ENCODE assay signal across 11 cellular contexts in genomic region chr13:79491715-79492114, GRCh38. TPM values are rescaled to one million over a fixed set of nuclear protein-coding genes. Genes with fewer than 3 reads are reported as not detected.
DNase-seq lines count a peak whose midpoint lies in the region; ATAC-seq and TF ChIP-seq lines count a peak whose summit lies in the region.
"Had no signal": no experiment of that assay in that cellular context is flagged by ENCODE, and none has a peak within 500 bp of the region (broad histone marks: within the 10 kb centered on the region; RNA-seq: fewer than 3 reads in every experiment).

No MANE protein-coding gene starts in this region.

- no peaks in the 10 kb centered on the region for H3K36me3 ChIP-seq in vagina

- H3K27ac ChIP-seq in vagina = peak overlapping the region; percentile 3

- peaks cover 4% of the 10 kb centered on the region for H3K9me3 Mint-ChIP-seq in stimulated activated naive CD8-positive, alpha-beta T cell treated with anti-CD3 and anti-CD28 coated beads, Interleukin-15, Interleukin-2, amounts not matched to agents 100 ng/mL and 50 ng/mL, for 24 hours
- H3K9me3 Mint-ChIP-seq in stimulated activated naive CD8-positive, alpha-beta T cell treated with anti-CD3 and anti-CD28 coated beads, Interleukin-15, amount 100 ng/mL, for 72 hours = peaks cover 0 to 7% of the 10 kb centered on the region in 2 donors
- no peaks in the 10 kb centered on the region for H3K9me3 Mint-ChIP-seq in activated naive CD8-positive, alpha-beta T cell treated with anti-CD3 and anti-CD28 coated beads, Interleukin-2, amount 50 U/mL, for 24 hours

- ATAC-seq in stimulated activated naive CD8-positive, alpha-beta T cell treated with anti-CD3 and anti-CD28 coated beads, Interleukin-15, amount 100 ng/mL, for 72 hours = no peak
- ATAC-seq in activated naive CD8-positive, alpha-beta T cell treated with anti-CD3 and anti-CD28 coated beads, Interleukin-2, amount 50 U/mL, for 24 hours = no peak
- ATAC-seq: effector memory CD8-positive, alpha-beta T cell; Panc1 had no signal

- H3K9me3 ChIP-seq in vagina = no peaks in the 10 kb centered on the region

- TF ChIP-seq POLR2A in vagina (IDR thresholded peaks at IDR 0.05) = no peak

- DNase-seq in stimulated activated naive CD8-positive, alpha-beta T cell treated with anti-CD3 and anti-CD28 coated beads, Interleukin-15, amount 100 ng/mL, for 72 hours = no peak
- DNase-seq in activated naive CD8-positive, alpha-beta T cell treated with anti-CD3 and anti-CD28 coated beads, Interleukin-2, amount 50 U/mL, for 24 hours = no peak
- peak; percentile 90 for DNase-seq in iris pigment epithelial cell (ENCODE audit: low read depth)
- DNase-seq in vagina (ENCODE audit: extremely low spot score in 2 of 2) = no peak
- DNase-seq in NCI-H748 (lab: John Stamatoyannopoulos, UW; ENCODE audit: unreplicated experiment) = no peak
- DNase-seq in cardiac septum (ENCODE audit: low spot score) = no peak
- DNase-seq in NCI-H1436 (lab: John Stamatoyannopoulos, UW) = no peak
- DNase-seq: effector memory CD8-positive, alpha-beta T cell; NCI-H1092 treated with DMSO at 0.1 percent for 48 hours had no signal

- peaks cover 84% of the 10 kb centered on the region for H3K4me1 Mint-ChIP-seq in stimulated activated naive CD8-positive, alpha-beta T cell treated with anti-CD3 and anti-CD28 coated beads, Interleukin-15, Interleukin-2, amounts not matched to agents 100 ng/mL and 50 ng/mL, for 24 hours (ENCODE audit: low read depth)
- H3K4me1 Mint-ChIP-seq in stimulated activated naive CD8-positive, alpha-beta T cell treated with anti-CD3 and anti-CD28 coated beads, Interleukin-15, amount 100 ng/mL, for 72 hours = peaks cover 84% of the 10 kb centered on the region
- H3K4me1 Mint-ChIP-seq in activated naive CD8-positive, alpha-beta T cell treated with anti-CD3 and anti-CD28 coated beads, Interleukin-2, amount 50 U/mL, for 24 hours = peaks cover 87% of the 10 kb centered on the region

- peaks cover 57% of the 10 kb centered on the region for H3K4me1 ChIP-seq in vagina

- H3K4me3 Mint-ChIP-seq in stimulated activated naive CD8-positive, alpha-beta T cell treated with anti-CD3 and anti-CD28 coated beads, Interleukin-15, Interleukin-2, amounts not matched to agents 100 ng/mL and 50 ng/mL, for 24 hours = peak overlapping the region; percentile 18
- H3K4me3 Mint-ChIP-seq in stimulated activated naive CD8-positive, alpha-beta T cell treated with anti-CD3 and anti-CD28 coated beads, Interleukin-15, amount 100 ng/mL, for 72 hours = no peak overlapping the region
- H3K4me3 Mint-ChIP-seq in activated naive CD8-positive, alpha-beta T cell treated with anti-CD3 and anti-CD28 coated beads, Interleukin-2, amount 50 U/mL, for 24 hours = peak overlapping the region; percentile 16
- H3K4me3 Mint-ChIP-seq: effector memory CD8-positive, alpha-beta T cell had no signal

- peaks cover 32% of the 10 kb centered on the region for H3K36me3 Mint-ChIP-seq in stimulated activated naive CD8-positive, alpha-beta T cell treated with anti-CD3 and anti-CD28 coated beads, Interleukin-15, Interleukin-2, amounts not matched to agents 100 ng/mL and 50 ng/mL, for 24 hours (ENCODE audit: low read depth)
- H3K36me3 Mint-ChIP-seq in activated naive CD8-positive, alpha-beta T cell treated with anti-CD3 and anti-CD28 coated beads, Interleukin-2, amount 50 U/mL, for 24 hours (ENCODE audit: low read depth) = peaks cover 29% of the 10 kb centered on the region

- H3K27me3 Mint-ChIP-seq in stimulated activated naive CD8-positive, alpha-beta T cell treated with anti-CD3 and anti-CD28 coated beads, Interleukin-15, Interleukin-2, amounts not matched to agents 100 ng/mL and 50 ng/mL, for 24 hours = no peaks in the 10 kb centered on the region
- no peaks in the 10 kb centered on the region for H3K27me3 Mint-ChIP-seq in stimulated activated naive CD8-positive, alpha-beta T cell treated with anti-CD3 and anti-CD28 coated beads, Interleukin-15, amount 100 ng/mL, for 72 hours
- H3K27me3 Mint-ChIP-seq in activated naive CD8-positive, alpha-beta T cell treated with anti-CD3 and anti-CD28 coated beads, Interleukin-2, amount 50 U/mL, for 24 hours = no peaks in the 10 kb centered on the region

- peak overlapping the region; percentile 32 for H3K27ac Mint-ChIP-seq in stimulated activated naive CD8-positive, alpha-beta T cell treated with anti-CD3 and anti-CD28 coated beads, Interleukin-15, Interleukin-2, amounts not matched to agents 100 ng/mL and 50 ng/mL, for 24 hours
- H3K27ac Mint-ChIP-seq in stimulated activated naive CD8-positive, alpha-beta T cell treated with anti-CD3 and anti-CD28 coated beads, Interleukin-15, amount 100 ng/mL, for 72 hours = no peak overlapping the region
- H3K27ac Mint-ChIP-seq in activated naive CD8-positive, alpha-beta T cell treated with anti-CD3 and anti-CD28 coated beads, Interleukin-2, amount 50 U/mL, for 24 hours = peak overlapping the region; percentile 11
- H3K27ac Mint-ChIP-seq: effector memory CD8-positive, alpha-beta T cell had no signal

- TF ChIP-seq CTCF in vagina (IDR thresholded peaks at IDR 0.05) = no peak

- intact Hi-C loops in vagina (cut with DNase I) (no loop called here), cardiac septum (cut with DNase I) (loop anchor here (5.0 kb wide), 1 partner anchor 36 kb away; no protein-coding TSS in a partner anchor)

- no peaks in the 10 kb centered on the region for H3K27me3 ChIP-seq in vagina

- H3K4me3 ChIP-seq in vagina = no peak overlapping the region

RNA-seq across cellular contexts. Expression of gene NDFIP2, which starts 10.8 kb away (rescaled TPM):
- total RNA-seq in vagina = 26.8 TPM
- total RNA-seq in cardiac septum = 26.9 TPM

Comparison
In these comparisons a context has a peak if more than half of its experiments do, and no peak if none do; other contexts are left out.
1. H3K27ac Mint-ChIP-seq: peak in stimulated activated naive CD8-positive, alpha-beta T cell treated with anti-CD3 and anti-CD28 coated beads, Interleukin-15, Interleukin-2, amounts not matched to agents 100 ng/mL and 50 ng/mL, for 24 hours (single experiment) and activated naive CD8-positive, alpha-beta T cell treated with anti-CD3 and anti-CD28 coated beads, Interleukin-2, amount 50 U/mL, for 24 hours (single experiment); none in stimulated activated naive CD8-positive, alpha-beta T cell treated with anti-CD3 and anti-CD28 coated beads, Interleukin-15, amount 100 ng/mL, for 72 hours (0 of 2).
2. H3K4me3 Mint-ChIP-seq: peak in stimulated activated naive CD8-positive, alpha-beta T cell treated with anti-CD3 and anti-CD28 coated beads, Interleukin-15, Interleukin-2, amounts not matched to agents 100 ng/mL and 50 ng/mL, for 24 hours (single experiment) and activated naive CD8-positive, alpha-beta T cell treated with anti-CD3 and anti-CD28 coated beads, Interleukin-2, amount 50 U/mL, for 24 hours (single experiment); none in stimulated activated naive CD8-positive, alpha-beta T cell treated with anti-CD3 and anti-CD28 coated beads, Interleukin-15, amount 100 ng/mL, for 72 hours (0 of 2).